In the genomic region with DNA sequence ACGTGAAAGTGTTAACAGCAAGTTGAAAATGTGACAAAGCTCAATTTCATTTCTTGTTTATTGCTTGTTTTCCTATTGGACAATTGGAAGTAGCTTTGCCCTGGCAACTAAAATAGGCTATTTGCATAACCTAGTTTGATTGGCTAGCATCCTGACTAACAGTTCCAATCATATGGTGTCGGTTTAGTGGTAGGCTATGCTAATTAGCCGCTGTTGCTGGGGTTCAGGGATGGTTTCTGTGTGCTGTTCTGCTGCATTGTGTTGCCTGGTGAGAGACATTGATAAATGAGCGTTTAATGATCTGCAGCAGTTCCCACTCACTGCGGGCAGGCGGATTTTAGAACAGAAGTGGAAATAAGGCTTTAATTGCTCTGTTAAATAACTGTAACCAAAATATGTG, we compare ENCODE assay signal across 8 cellular contexts.
DNase-seq lines count a peak whose midpoint lies in the region; ATAC-seq and TF ChIP-seq lines count a peak whose summit lies in the region.

No MANE protein-coding gene starts in this region.

- no peak for TF ChIP-seq POLR2A in erythroblast (IDR thresholded peaks at IDR 0.05; ENCODE audit: low read length)

- ATAC-seq in GM18502 (IDR thresholded peaks at IDR 0.05; ENCODE audit: poor library complexity, unreplicated experiment) (no peak), HG03108 (IDR thresholded peaks at IDR 0.05; ENCODE audit: unreplicated experiment) (no peak)

- DNase-seq in stimulated activated CD4-positive, alpha-beta T cell treated with anti-CD3 and anti-CD28 coated beads, Interleukin-1b, Interleukin-23, amount 100 ng/mL, for 48 hours = peak; percentile 39
- DNase-seq in stimulated activated CD4-positive, alpha-beta T cell treated with anti-CD3 and anti-CD28 coated beads, Interleukin-2, amount 100 ng/mL, for 24 hours = no peak
- peak; percentile 84 for DNase-seq in NCI-H2171 (lab: John Stamatoyannopoulos, UW)
- DNase-seq in activated CD4-positive, alpha-beta T cell treated with anti-CD3 and anti-CD28 coated beads for 48 hours = peak; percentile 51
- DNase-seq in erythroblast (lab: John Stamatoyannopoulos, UW) = peak; percentile 85 to 91
- peak; percentile 66 for DNase-seq in mucosa of gallbladder (ENCODE audit: low spot score)

Comparison
In these comparisons a context has a peak if more than half of its experiments do, and no peak if none do; other contexts are left out.
1. DNase-seq: peak in stimulated activated CD4-positive, alpha-beta T cell treated with anti-CD3 and anti-CD28 coated beads, Interleukin-1b, Interleukin-23, amount 100 ng/mL, for 48 hours (single experiment), NCI-H2171 (single experiment), activated CD4-positive, alpha-beta T cell treated with anti-CD3 and anti-CD28 coated beads for 48 hours (single experiment), erythroblast (2 of 2) and mucosa of gallbladder (single experiment); none in stimulated activated CD4-positive, alpha-beta T cell treated with anti-CD3 and anti-CD28 coated beads, Interleukin-2, amount 100 ng/mL, for 24 hours (0 of 2).